Comparison of ENCODE assay signal across 8 cellular contexts in the genomic region with DNA sequence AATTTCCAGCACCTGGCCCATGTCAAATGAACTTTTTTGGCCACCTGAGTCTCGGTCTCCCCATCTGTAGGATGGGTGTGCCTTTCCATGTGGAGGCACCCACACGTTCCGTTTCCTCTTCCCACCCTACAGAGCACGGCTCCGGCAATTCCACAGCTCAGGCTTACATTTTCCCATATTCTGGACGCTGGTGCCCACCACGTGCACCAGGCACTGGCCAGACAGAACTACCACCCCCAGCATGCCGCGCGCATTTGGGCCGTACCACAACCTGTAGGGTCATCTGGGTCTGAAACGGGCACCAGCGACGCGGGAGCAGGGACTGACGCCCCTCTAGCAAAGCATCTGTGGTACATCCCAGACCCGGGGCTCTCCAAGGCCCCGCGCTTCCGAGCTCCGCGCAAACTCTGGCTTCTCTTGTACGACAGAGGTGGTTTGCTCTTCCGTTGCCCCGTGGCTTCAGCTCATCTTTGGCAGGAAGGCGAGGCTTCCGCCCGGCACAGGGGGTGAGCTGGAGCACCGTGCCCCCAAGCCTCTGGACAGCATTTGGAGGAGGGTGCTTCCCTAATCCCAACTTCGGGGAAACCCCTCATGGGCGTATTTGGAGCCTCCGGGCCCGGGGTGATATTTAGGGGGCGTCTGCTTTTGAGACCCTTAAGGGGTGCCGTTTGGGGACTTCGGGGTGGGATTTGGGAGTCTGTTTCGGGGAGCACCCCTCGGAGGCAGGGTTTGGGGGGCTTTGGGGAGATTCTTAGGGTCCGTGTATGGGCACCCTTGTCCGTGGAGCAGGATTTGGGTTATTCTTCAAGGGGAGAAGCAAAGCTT. TPM values are rescaled to one million over a fixed set of nuclear protein-coding genes. Genes with fewer than 3 reads are reported as not detected.
DNase-seq lines count a peak whose midpoint lies in the region; ATAC-seq and TF ChIP-seq lines count a peak whose summit lies in the region.

No MANE protein-coding gene starts in this region.

- H3K9ac ChIP-seq in mammary epithelial cell (ENCODE audit: insufficient read depth, low read length) = peak overlapping the region; percentile 78

- dilution Hi-C loops in mammary epithelial cell (cut with HindIII; ENCODE audit: low sequenced_read_pairs) = loop anchor here (10.0 kb wide), 1 partner anchor 334 kb away; no protein-coding TSS in a partner anchor

- WGBS in mammary epithelial cell (ENCODE audit: low coverage, missing lambda C conversion rate) = 15% methylated on average over 18 of the region's 40 CpGs

- H4K20me1 ChIP-seq in mammary epithelial cell (ENCODE audit: insufficient read depth, low read length) = no peaks in the 10 kb centered on the region

- H2AFZ ChIP-seq in ACC112 (ENCODE audit: low read length, unreplicated experiment) = peak overlapping the region; percentile 22
- H2AFZ ChIP-seq in mammary epithelial cell (ENCODE audit: low read depth, low read length) = peak overlapping the region; percentile 46

- peaks cover 30% of the 10 kb centered on the region for H3K79me2 ChIP-seq in ACC112 (ENCODE audit: control insufficient read depth, insufficient read depth, low read length, unreplicated experiment)
- H3K79me2 ChIP-seq in mammary epithelial cell (ENCODE audit: insufficient read depth, low read length) = peaks cover 31% of the 10 kb centered on the region

- peak overlapping the region; percentile 62 for H3K4me2 ChIP-seq in mammary epithelial cell (ENCODE audit: insufficient read depth, low read depth, low read length)

- CTCF ChIA-PET in mammary epithelial cell (lab: Charles Lee; ENCODE audit: low non-redundant PET) = interaction anchor here (0.7 kb wide), 1 partner anchor 122 kb away, joined by 4 read pairs; no protein-coding TSS in a partner anchor

- H3K27me3 ChIP-seq in ACC112 (ENCODE audit: insufficient read depth, low read length) (no peaks in the 10 kb centered on the region), mammary epithelial cell (ENCODE audit: insufficient read depth, low read length) (no peaks in the 10 kb centered on the region)

- TF ChIP-seq CTCF in VCaP (conservative IDR thresholded peaks at IDR 0.05) (no peak), mammary epithelial cell (conservative IDR thresholded peaks at IDR 0.05 in 1 of 2, IDR thresholded peaks at IDR 0.05 in 1 of 2; ENCODE audit: extremely low read depth in 1 of 2, insufficient read depth in 1 of 2, low read depth in 1 of 2, low read length in 2 of 2) (no peak)

- peaks cover 44 to 48% of the 10 kb centered on the region in 2 donors for H3K4me1 Mint-ChIP-seq in immature natural killer cell

- intact Hi-C loops in mammary epithelial cell (cut with micrococcal nuclease) = loop anchor here (1.0 to 10.0 kb wide), 3 partner anchors 78 to 644 kb away; partner anchors contain the start of gene ZNF81

- H3K36me3 ChIP-seq in ACC112 (ENCODE audit: insufficient read depth, low read length) = no peaks in the 10 kb centered on the region
- H3K36me3 ChIP-seq in mammary epithelial cell (ENCODE audit: insufficient read depth, low read length) = no peaks in the 10 kb centered on the region

- TSS peak; percentile 65 for BruUV-seq in mammary epithelial cell (replicated peaks; lab: Mats Ljungman, UMichigan)

- H3K27me3 Mint-ChIP-seq in immature natural killer cell (ENCODE audit: low read depth in 3 of 3) = peaks cover 6 to 12% (median 12%) of the 10 kb centered on the region in 3 donors

- H3K27ac Mint-ChIP-seq in immature natural killer cell = peak overlapping the region; percentile 87 to 96 (median 90)

- in situ Hi-C loops in mammary epithelial cell (cut with MboI; ENCODE audit: low sequenced_read_pairs in 2 of 2) = loop anchor here in 1 of 2 donors (10.0 kb wide), 1 partner anchor 194 kb away; no protein-coding TSS in a partner anchor

- DNase-seq in NCI-H2196 treated with DMSO at 0.1 percent for 48 hours (lab: John Stamatoyannopoulos, UW; ENCODE audit: unreplicated experiment) (peak; percentile 74), mammary epithelial cell (peak; percentile 88), immature natural killer cell (peak; percentile 80 to 84 (median 83)), smooth muscle cell of the brain vasculature (ENCODE audit: low read depth, low spot score) (peak; percentile 68)

- H3K4me1 ChIP-seq in ACC112 (ENCODE audit: control insufficient read depth, insufficient read depth, low read length, unreplicated experiment) (peaks cover 7% of the 10 kb centered on the region), mammary epithelial cell (ENCODE audit: insufficient read depth, low read length) (peaks cover 19% of the 10 kb centered on the region)

- H3K36me3 Mint-ChIP-seq in immature natural killer cell = peaks cover 2 to 3% (median 3%) of the 10 kb centered on the region in 3 donors

- H3K4me3 Mint-ChIP-seq in immature natural killer cell = peak overlapping the region; percentile 90 to 94 (median 91)

- H3K27ac ChIP-seq in ACC112 (ENCODE audit: low read depth, low read length) (no peak overlapping the region), VCaP (peak overlapping the region; percentile 38; the same call in 1 of the 2 replicates), mammary epithelial cell (ENCODE audit: insufficient read depth, low read depth, low read length) (peak overlapping the region; percentile 80)

- peak overlapping the region; percentile 87 for H3K4me3 ChIP-seq in ACC112 (ENCODE audit: low read depth, low read length)
- H3K4me3 ChIP-seq in mammary epithelial cell (replicated peaks in 1 of 3; ENCODE audit: insufficient read depth in 1 of 3, low read depth in 2 of 3, low read length in 3 of 3) = peak overlapping the region; percentile 55 to 63 (median 56)

- no peaks in the 10 kb centered on the region for H3K9me3 ChIP-seq in mammary epithelial cell (replicated peaks; ENCODE audit: insufficient read depth, low read length)

- no peaks in the 10 kb centered on the region for H3K9me3 Mint-ChIP-seq in immature natural killer cell

- peak; percentile 80 for ATAC-seq in GM18868 (IDR thresholded peaks at IDR 0.05; ENCODE audit: unreplicated experiment)
- ATAC-seq in HG03103 (IDR thresholded peaks at IDR 0.05; ENCODE audit: low read depth, unreplicated experiment) = peak; percentile 56

RNA-seq across cellular contexts. Expression of gene UBA1, which starts 3.0 kb away (rescaled TPM):
- total RNA-seq in mammary epithelial cell = 100 to 1,000 TPM; 231 to 360 TPM
- polyA plus RNA-seq in mammary epithelial cell = 359 TPM
- polyA minus RNA-seq in mammary epithelial cell = 578 TPM
- 100 to 1,000 TPM; 146 to 205 (median 167) TPM for polyA plus RNA-seq in immature natural killer cell

RNA-seq across cellular contexts. Expression of gene CDK16, which starts 27.8 kb away (rescaled TPM):
- total RNA-seq in mammary epithelial cell = 100 to 1,000 TPM; 110 to 163 TPM
- polyA plus RNA-seq in mammary epithelial cell (176 TPM), immature natural killer cell (10 to 100 TPM in 1 of 3 donors, 1 to 10 TPM in 2; 3.0 to 16.6 (median 4.7) TPM)
- polyA minus RNA-seq in mammary epithelial cell = 203 TPM

RNA-seq across cellular contexts. Expression of gene USP11, which starts 42.2 kb away (rescaled TPM):
- 10 to 100 TPM; 23.7 to 27.3 TPM for total RNA-seq in mammary epithelial cell
- polyA plus RNA-seq in mammary epithelial cell (14.2 TPM), immature natural killer cell (100 to 1,000 TPM in 1 of 3 donors, 10 to 100 TPM in 2; 70.8 to 112 (median 96.5) TPM)
- 71.7 TPM for polyA minus RNA-seq in mammary epithelial cell

RNA-seq across cellular contexts. Expression of gene RBM10, which starts 45.6 kb away (rescaled TPM):
- total RNA-seq in mammary epithelial cell = 10 to 100 TPM; 33.3 to 42.1 TPM
- polyA plus RNA-seq in mammary epithelial cell = 29.7 TPM
- 47.5 TPM for polyA minus RNA-seq in mammary epithelial cell
- 10 to 100 TPM; 15.1 to 34.1 (median 18.0) TPM for polyA plus RNA-seq in immature natural killer cell

RNA-seq across cellular contexts. Expression of gene NDUFB11, which starts 46.2 kb away (rescaled TPM):
- total RNA-seq in mammary epithelial cell = 10 to 100 TPM; 42.3 to 57.2 TPM
- polyA plus RNA-seq in mammary epithelial cell (52.6 TPM), immature natural killer cell (100 to 1,000 TPM; 124 to 208 (median 151) TPM)
- 44.4 TPM for polyA minus RNA-seq in mammary epithelial cell

Comparison
In these comparisons a context has a peak if more than half of its experiments do, and no peak if none do; other contexts are left out.
1. RNA of gene CDK16, which starts 27.8 kb away (polyA plus RNA-seq): 176 TPM in mammary epithelial cell (single experiment); 3.0 to 16.6 TPM in immature natural killer cell; every median in the first group is over 10 times any median in the second.
2. Peak in every context shown above with its lines, with median percentiles within 50 percentile points of each other: DNase-seq.